23 cellular contexts compared by ENCODE assay signal in the genomic region with DNA sequence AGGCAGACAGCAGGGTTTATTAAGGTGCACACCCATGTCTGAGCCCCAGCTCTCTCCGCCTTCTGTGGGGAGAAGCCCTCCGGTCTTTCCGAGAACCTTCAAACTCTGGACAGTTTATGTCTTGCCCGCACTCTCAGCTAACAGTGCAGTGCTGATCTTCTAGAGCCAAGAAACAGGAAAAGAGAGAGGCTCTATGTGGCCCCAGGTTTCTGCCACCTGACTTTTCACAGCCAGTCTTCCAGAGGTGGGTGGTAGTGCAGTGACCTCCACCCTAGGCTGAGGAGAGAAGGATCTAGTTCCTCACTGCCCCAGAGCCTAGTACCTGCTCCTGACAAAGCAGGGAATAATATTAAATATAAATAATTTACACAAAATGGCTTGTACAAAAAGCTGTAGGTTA. TPM values are rescaled to one million over a fixed set of nuclear protein-coding genes. Genes with fewer than 3 reads are reported as not detected.
A peak's percentile ranks its signal among the peaks of the same experiment; 100 is the strongest.
DNase-seq lines count a peak whose midpoint lies in the region; ATAC-seq, FAIRE-seq and TF ChIP-seq lines count a peak whose summit lies in the region.
"Had no signal": no experiment of that assay in that cellular context is flagged by ENCODE, and none has a peak within 500 bp of the region (broad histone marks: within the 10 kb centered on the region; RNA-seq: fewer than 3 reads in every experiment).

No MANE protein-coding gene starts in this region.

- H3K4me3 Mint-ChIP-seq in activated CD8-positive, alpha-beta memory T cell treated with anti-CD3 and anti-CD28 coated beads, Interleukin-2, amount 10 ng/mL, durations not matched to agents 7 days and 5 days = no peak overlapping the region
- H3K4me3 Mint-ChIP-seq in mesothelial cell of epicardium = no peak overlapping the region
- H3K4me3 Mint-ChIP-seq: CD4-positive, alpha-beta T cell; HFFc6; IgD-negative memory B cell had no signal

- H2AFZ ChIP-seq in osteoblast (ENCODE audit: low read length) = no peak overlapping the region
- H2AFZ ChIP-seq: GM23248 had no signal

- H3K4me2 ChIP-seq in osteoblast (ENCODE audit: insufficient read depth, low read length) = no peak overlapping the region
- H3K4me2 ChIP-seq: A549 had no signal

- no peak overlapping the region for H3K27ac ChIP-seq in osteoblast (ENCODE audit: low read depth, low read length)
- H3K27ac ChIP-seq: 22Rv1, A549, C4-2B, GM23248 had no signal

- H4K20me1 ChIP-seq in osteoblast (ENCODE audit: insufficient read depth, low read length) = no peaks in the 10 kb centered on the region

- no peaks in the 10 kb centered on the region for H3K79me2 ChIP-seq in osteoblast (ENCODE audit: insufficient read depth, low read length)

- TF ChIP-seq CTCF in mesothelial cell of epicardium (IDR thresholded peaks at IDR 0.05; ENCODE audit: unreplicated experiment) = no peak
- TF ChIP-seq CTCF in osteoblast (IDR thresholded peaks at IDR 0.05; ENCODE audit: extremely low read depth, low read depth, low read length) = no peak

- no peaks in the 10 kb centered on the region for H3K36me3 Mint-ChIP-seq in activated CD8-positive, alpha-beta memory T cell treated with anti-CD3 and anti-CD28 coated beads, Interleukin-2, amount 10 ng/mL, durations not matched to agents 7 days and 5 days
- peaks cover 8% of the 10 kb centered on the region for H3K36me3 Mint-ChIP-seq in mesothelial cell of epicardium
- H3K36me3 Mint-ChIP-seq: IgD-negative memory B cell had no signal

- H3K27ac Mint-ChIP-seq in activated CD8-positive, alpha-beta memory T cell treated with anti-CD3 and anti-CD28 coated beads, Interleukin-2, amount 10 ng/mL, durations not matched to agents 7 days and 5 days = no peak overlapping the region
- peak overlapping the region; percentile 23 for H3K27ac Mint-ChIP-seq in mesothelial cell of epicardium
- H3K27ac Mint-ChIP-seq: CD4-positive, alpha-beta T cell; HFFc6; IgD-negative memory B cell had no signal

- CTCF ChIA-PET in activated CD8-positive, alpha-beta memory T cell treated with anti-CD3 and anti-CD28 coated beads, Interleukin-2, amount 10 ng/mL, durations not matched to agents 7 days and 5 days (lab: Charles Lee) = no interaction called here

- H3K9me3 Mint-ChIP-seq in activated CD8-positive, alpha-beta memory T cell treated with anti-CD3 and anti-CD28 coated beads, Interleukin-2, amount 10 ng/mL, durations not matched to agents 7 days and 5 days (ENCODE audit: low read depth) = no peaks in the 10 kb centered on the region
- no peaks in the 10 kb centered on the region for H3K9me3 Mint-ChIP-seq in mesothelial cell of epicardium
- H3K9me3 Mint-ChIP-seq: CD4-positive, alpha-beta T cell; HFFc6; IgD-negative memory B cell had no signal

- no peak overlapping the region for H3K4me3 ChIP-seq in osteoblast (ENCODE audit: insufficient read depth, low read length)
- H3K4me3 ChIP-seq: A549, GM23248 had no signal

- ATAC-seq in activated CD8-positive, alpha-beta memory T cell treated with anti-CD3 and anti-CD28 coated beads, Interleukin-2, amount 10 ng/mL, durations not matched to agents 7 days and 5 days = no peak
- ATAC-seq: A549, HCT116, HepG2 had no signal

- H3K4me1 Mint-ChIP-seq in activated CD8-positive, alpha-beta memory T cell treated with anti-CD3 and anti-CD28 coated beads, Interleukin-2, amount 10 ng/mL, durations not matched to agents 7 days and 5 days = peaks cover 4% of the 10 kb centered on the region
- peaks cover 10% of the 10 kb centered on the region for H3K4me1 Mint-ChIP-seq in mesothelial cell of epicardium

- H3K27me3 ChIP-seq in osteoblast (ENCODE audit: insufficient read depth, low read length) = no peaks in the 10 kb centered on the region

- H3K36me3 ChIP-seq in osteoblast (ENCODE audit: insufficient read depth, low read length) = peaks cover 12% of the 10 kb centered on the region

- peaks cover 39% of the 10 kb centered on the region for H3K27me3 Mint-ChIP-seq in activated CD8-positive, alpha-beta memory T cell treated with anti-CD3 and anti-CD28 coated beads, Interleukin-2, amount 10 ng/mL, durations not matched to agents 7 days and 5 days
- no peaks in the 10 kb centered on the region for H3K27me3 Mint-ChIP-seq in mesothelial cell of epicardium (ENCODE audit: low read depth)

- H3K9me3 ChIP-seq in osteoblast (ENCODE audit: low read depth, low read length) = no peaks in the 10 kb centered on the region
- H3K9me3 ChIP-seq: A549, Caco-2 had no signal

- FAIRE-seq in frontal cortex (lab: Jason Lieb, UNC) = no peak
- FAIRE-seq: A549, HepG2 had no signal

- peaks cover 7% of the 10 kb centered on the region for H3K4me1 ChIP-seq in osteoblast (ENCODE audit: insufficient read depth, low read length)

- DNase-seq in activated CD8-positive, alpha-beta memory T cell treated with anti-CD3 and anti-CD28 coated beads, Interleukin-2, amount 50 U/mL, for 48 hours = peak; percentile 30
- DNase-seq in activated CD8-positive, alpha-beta memory T cell treated with anti-CD3 and anti-CD28 coated beads, Interleukin-2, amount 10 ng/mL, durations not matched to agents 7 days and 5 days = no peak
- DNase-seq in ecto neural progenitor cell (ENCODE audit: low spot score) = peak; percentile 19
- no peak for DNase-seq in mesothelial cell of epicardium (ENCODE audit: low spot score in 2 of 2, unreplicated experiment in 2 of 2)
- peak; percentile 58 for DNase-seq in osteoblast (ENCODE audit: insufficient read length, low spot score, missing footprints)
- DNase-seq in NCI-H128 (lab: John Stamatoyannopoulos, UW; ENCODE audit: unreplicated experiment) = no peak
- DNase-seq in frontal cortex (ENCODE audit: low spot score in 2 of 2) = no peak
- DNase-seq in NOMO-1 (lab: John Stamatoyannopoulos, UW; ENCODE audit: unreplicated experiment in 2 of 2) = no peak
- DNase-seq: AML-193; Caco-2; CD4-positive, alpha-beta T cell; DMS153; DMS79 treated with DMSO at 0.1 percent for 48 hours; GF-D8; GM23248; HFFc6 had no signal

RNA-seq across cellular contexts. Expression of gene SLC22A17, which starts 4.0 kb away (rescaled TPM):
- 1 to 10 TPM; 1.7 to 2.8 TPM for total RNA-seq in activated CD8-positive, alpha-beta memory T cell treated with anti-CD3 and anti-CD28 coated beads, Interleukin-2, amount 10 ng/mL, durations not matched to agents 7 days and 5 days
- total RNA-seq in mesothelial cell of epicardium (47.7 to 50.5 TPM (median 49.0 TPM) in 3 replicates), osteoblast (18.1 and 19.7 TPM in 2 replicates), frontal cortex (154 TPM)

RNA-seq across cellular contexts. Expression of gene EFS, which starts 8.3 kb away (rescaled TPM):
- not detected for total RNA-seq in activated CD8-positive, alpha-beta memory T cell treated with anti-CD3 and anti-CD28 coated beads, Interleukin-2, amount 10 ng/mL, durations not matched to agents 7 days and 5 days
- 76.8 to 82.1 TPM (median 81.2 TPM) in 3 replicates for total RNA-seq in mesothelial cell of epicardium
- 9.8 and 14.1 TPM in 2 replicates for total RNA-seq in osteoblast
- total RNA-seq in frontal cortex = 6.9 TPM
- total RNA-seq: CD4-positive, alpha-beta T cell; H4; HepG2 had no signal

RNA-seq across cellular contexts. Expression of gene IL25, which starts 15.9 kb away (rescaled TPM):
- not detected for total RNA-seq in activated CD8-positive, alpha-beta memory T cell treated with anti-CD3 and anti-CD28 coated beads, Interleukin-2, amount 10 ng/mL, durations not matched to agents 7 days and 5 days
- total RNA-seq in mesothelial cell of epicardium = not detected in 3 replicates
- not detected in 2 replicates for total RNA-seq in osteoblast
- not detected for total RNA-seq in frontal cortex
- total RNA-seq: Caco-2; CD4-positive, alpha-beta T cell; GM23248; H4; HepG2; HFFc6 had no signal

RNA-seq across cellular contexts. Expression of gene CMTM5, which starts 20.2 kb away (rescaled TPM):
- not detected for total RNA-seq in activated CD8-positive, alpha-beta memory T cell treated with anti-CD3 and anti-CD28 coated beads, Interleukin-2, amount 10 ng/mL, durations not matched to agents 7 days and 5 days
- total RNA-seq in mesothelial cell of epicardium (0.29 TPM in 1 of 3 replicates, not detected in the others), osteoblast (not detected in 2 replicates), frontal cortex (1.6 TPM)
- total RNA-seq: Caco-2; CD4-positive, alpha-beta T cell; GM23248; H4; HepG2; HFFc6 had no signal

RNA-seq across cellular contexts. Expression of gene PABPN1, which starts 35.4 kb away (rescaled TPM):
- total RNA-seq in activated CD8-positive, alpha-beta memory T cell treated with anti-CD3 and anti-CD28 coated beads, Interleukin-2, amount 10 ng/mL, durations not matched to agents 7 days and 5 days = 100 to 1,000 TPM; 225 to 269 TPM
- total RNA-seq in mesothelial cell of epicardium (354 to 362 TPM (median 361 TPM) in 3 replicates), osteoblast (42.3 and 51.9 TPM in 2 replicates), frontal cortex (70.1 TPM)

Comparison
In these comparisons a context has a peak if more than half of its experiments do, and no peak if none do; other contexts are left out.
1. DNase-seq: peak in activated CD8-positive, alpha-beta memory T cell treated with anti-CD3 and anti-CD28 coated beads, Interleukin-2, amount 50 U/mL, for 48 hours (single experiment), ecto neural progenitor cell (single experiment) and osteoblast (single experiment); none in activated CD8-positive, alpha-beta memory T cell treated with anti-CD3 and anti-CD28 coated beads, Interleukin-2, amount 10 ng/mL, durations not matched to agents 7 days and 5 days (single experiment), mesothelial cell of epicardium (0 of 2), NCI-H128 (single experiment), frontal cortex (0 of 2) and NOMO-1 (0 of 2).